ENCODE assay signal across 23 cellular contexts in genomic region chrX:33808636-33809035, GRCh38.
DNase-seq lines count a peak whose midpoint lies in the region; ATAC-seq and TF ChIP-seq lines count a peak whose summit lies in the region.
"Had no signal": no experiment of that assay in that cellular context is flagged by ENCODE, and none has a peak within 500 bp of the region (broad histone marks: within the 10 kb centered on the region; RNA-seq: fewer than 3 reads in every experiment).

No MANE protein-coding gene starts in this region.

- H3K27ac Mint-ChIP-seq in GM23338 (no peak overlapping the region), endodermal cell (no peak overlapping the region)
- H3K27ac Mint-ChIP-seq: CD14-positive monocyte; CD4-positive, alpha-beta T cell; CD8-positive, alpha-beta memory T cell had no signal

- no peak for TF ChIP-seq CTCF in GM23338 (conservative IDR thresholded peaks at IDR 0.05; ENCODE audit: low read depth in 2 of 2)
- TF ChIP-seq CTCF in endodermal cell (conservative IDR thresholded peaks at IDR 0.05): peak; percentile 61
- no peak for TF ChIP-seq CTCF in foreskin keratinocyte (conservative IDR thresholded peaks at IDR 0.05)

- H3K27me3 Mint-ChIP-seq in GM23338 (ENCODE audit: insufficient read depth, low read depth, poor library complexity): peaks cover 2% of the 10 kb centered on the region
- H3K27me3 Mint-ChIP-seq in endodermal cell (ENCODE audit: insufficient read depth): no peaks in the 10 kb centered on the region
- H3K27me3 Mint-ChIP-seq: CD4-positive, alpha-beta T cell; CD8-positive, alpha-beta memory T cell had no signal

- no peak overlapping the region for H3K23ac ChIP-seq in mesendoderm (ENCODE audit: low read length)

- no peak overlapping the region for H3K4ac ChIP-seq in mesendoderm (ENCODE audit: low read depth, low read length)

- no peak overlapping the region for H3K18ac ChIP-seq in mesendoderm (ENCODE audit: low read length)

- DNase-seq in GM23338 (ENCODE audit: low spot score): peak; percentile 11
- peak; percentile 1 for DNase-seq in HT1080 (ENCODE audit: low read depth)
- DNase-seq in endodermal cell: peak; percentile 68
- DNase-seq in mesendoderm: peak; percentile 11
- DNase-seq in NOMO-1 (lab: John Stamatoyannopoulos, UW; ENCODE audit: unreplicated experiment in 2 of 2): no peak
- DNase-seq in SHP77 treated with DMSO at 0.1 percent for 48 hours (lab: John Stamatoyannopoulos, UW): no peak
- DNase-seq in stimulated activated naive CD4-positive, alpha-beta T cell treated with Interleukin-2 at 50 U/mL for 16 hours (lab: John Stamatoyannopoulos, UW): no peak
- DNase-seq in foreskin keratinocyte: no peak
- DNase-seq: 8988T; ACHN; AML-193; BE2C; CD4-positive, alpha-beta T cell; CD8-positive, alpha-beta memory T cell; DMS 273 treated with DMSO at 0.1 percent for 48 hours; DMS79; EL; GF-D8; GOT3 had no signal

- H3K4me2 ChIP-seq in GM23338 (no peak overlapping the region), mesendoderm (ENCODE audit: low read length) (no peak overlapping the region)
- H3K4me2 ChIP-seq: A549; BLaER1 treated with 17β-estradiol and CSF1 and Interleukin-3, amounts not matched to agents 10 nM and 100 nM had no signal

- H3K79me2 ChIP-seq in GM23338 (replicated peaks; ENCODE audit: insufficient read depth) (no peaks in the 10 kb centered on the region), mesendoderm (ENCODE audit: control insufficient read depth, insufficient read depth, low read length) (no peaks in the 10 kb centered on the region)

- H3K27ac ChIP-seq in GM23338 (ENCODE audit: low read depth): no peak overlapping the region
- H3K27ac ChIP-seq in endodermal cell (ENCODE audit: low read depth, low read length): no peak overlapping the region
- no peak overlapping the region for H3K27ac ChIP-seq in mesendoderm (ENCODE audit: low read depth, low read length)
- no peak overlapping the region for H3K27ac ChIP-seq in foreskin keratinocyte
- H3K27ac ChIP-seq: A549; BLaER1 treated with 17β-estradiol and CSF1 and Interleukin-3, amounts not matched to agents 10 nM and 100 nM had no signal

- H3K4me1 Mint-ChIP-seq in GM23338: no peaks in the 10 kb centered on the region
- peaks cover 6% of the 10 kb centered on the region for H3K4me1 Mint-ChIP-seq in endodermal cell
- H3K4me1 Mint-ChIP-seq: CD14-positive monocyte; CD8-positive, alpha-beta memory T cell had no signal

- no peak overlapping the region for H4K8ac ChIP-seq in mesendoderm (ENCODE audit: low read depth, low read length)

- H3K56ac ChIP-seq in mesendoderm (ENCODE audit: low read length): no peak overlapping the region

- 83 to 86% methylated on average over 4 to 5 of the region's 5 CpGs for WGBS in endodermal cell (ENCODE audit: insufficient coverage in 1 of 2, insufficient read length in 1 of 2), 2 experiments
- no CpG with 5 or more reads among the region's 5 CpGs for WGBS in mesendoderm (ENCODE audit: extremely low coverage, insufficient coverage, low lambda C conversion rate)

- no peak overlapping the region for H2AFZ ChIP-seq in GM23338

- H2BK15ac ChIP-seq in mesendoderm (replicated peaks; ENCODE audit: low read depth): no peak overlapping the region

- ATAC-seq in GM23338 (peak; percentile 48; the same call in 2 of the 3 replicates), foreskin keratinocyte (no peak)
- ATAC-seq: A549, HCT116 had no signal

- H3K79me1 ChIP-seq in mesendoderm (ENCODE audit: low read length): no peaks in the 10 kb centered on the region

- no peak overlapping the region for H2BK120ac ChIP-seq in mesendoderm (ENCODE audit: low read depth, low read length)

- H3K36me3 ChIP-seq in GM23338 (ENCODE audit: insufficient read depth): no peaks in the 10 kb centered on the region
- H3K36me3 ChIP-seq in endodermal cell (ENCODE audit: control insufficient read depth, insufficient read depth, low read length): no peaks in the 10 kb centered on the region
- H3K36me3 ChIP-seq in mesendoderm (ENCODE audit: control insufficient read depth, insufficient read depth, low read length): no peaks in the 10 kb centered on the region
- H3K36me3 ChIP-seq: BE2C; BLaER1 treated with 17β-estradiol and CSF1 and Interleukin-3, amounts not matched to agents 10 nM and 100 nM had no signal

- H3K9me3 Mint-ChIP-seq in GM23338 (peaks cover 3% of the 10 kb centered on the region; the same call in 2 of the 3 replicates), endodermal cell (peaks cover 2% of the 10 kb centered on the region)

- H3K4me3 ChIP-seq in GM23338 (no peak overlapping the region), endodermal cell (ENCODE audit: low read length) (no peak overlapping the region), mesendoderm (ENCODE audit: low read length) (no peak overlapping the region)
- H3K4me3 ChIP-seq: A549; BLaER1 treated with 17β-estradiol and CSF1 and Interleukin-3, amounts not matched to agents 10 nM and 100 nM had no signal

- H2BK5ac ChIP-seq in mesendoderm (ENCODE audit: low read length): no peak overlapping the region

- H3K9me3 ChIP-seq in endodermal cell (ENCODE audit: control insufficient read depth, low read length): no peaks in the 10 kb centered on the region
- H3K9me3 ChIP-seq: A549, BE2C had no signal

- H3K36me3 Mint-ChIP-seq in GM23338 (ENCODE audit: low read depth): no peaks in the 10 kb centered on the region
- no peaks in the 10 kb centered on the region for H3K36me3 Mint-ChIP-seq in endodermal cell (ENCODE audit: low read depth)
- H3K36me3 Mint-ChIP-seq: CD14-positive monocyte; CD8-positive, alpha-beta memory T cell had no signal

- H3K27me3 ChIP-seq in GM23338 (ENCODE audit: insufficient read depth): no peaks in the 10 kb centered on the region
- H3K27me3 ChIP-seq in endodermal cell (ENCODE audit: control insufficient read depth, insufficient read depth, low read length, poor library complexity, severe bottlenecking): no peaks in the 10 kb centered on the region
- no peaks in the 10 kb centered on the region for H3K27me3 ChIP-seq in mesendoderm (ENCODE audit: insufficient read depth, low read length, poor library complexity)
- no peaks in the 10 kb centered on the region for H3K27me3 ChIP-seq in foreskin keratinocyte
- H3K27me3 ChIP-seq: BE2C had no signal

- no peak overlapping the region for H3K9ac ChIP-seq in endodermal cell (ENCODE audit: extremely low read depth, low read length, poor library complexity, severe bottlenecking)
- no peak overlapping the region for H3K9ac ChIP-seq in mesendoderm (ENCODE audit: low read length)
- H3K9ac ChIP-seq: BLaER1 treated with 17β-estradiol and CSF1 and Interleukin-3, amounts not matched to agents 10 nM and 100 nM had no signal

- H3F3A ChIP-seq in GM23338 (replicated peaks; ENCODE audit: low read depth): no peaks in the 10 kb centered on the region

- no peak overlapping the region for H2AK5ac ChIP-seq in mesendoderm (ENCODE audit: low read length)

- H4K5ac ChIP-seq in mesendoderm (ENCODE audit: low read length): no peak overlapping the region

- H3K4me3 Mint-ChIP-seq in GM23338: no peak overlapping the region
- H3K4me3 Mint-ChIP-seq in endodermal cell: no peak overlapping the region
- H3K4me3 Mint-ChIP-seq: CD14-positive monocyte; CD4-positive, alpha-beta T cell; CD8-positive, alpha-beta memory T cell had no signal

- no peaks in the 10 kb centered on the region for H4K20me1 ChIP-seq in GM23338 (replicated peaks; ENCODE audit: insufficient read depth)
- H4K20me1 ChIP-seq: BLaER1 treated with 17β-estradiol and CSF1 and Interleukin-3, amounts not matched to agents 10 nM and 100 nM had no signal

- H3K4me1 ChIP-seq in GM23338 (ENCODE audit: insufficient read depth) (no peaks in the 10 kb centered on the region), endodermal cell (ENCODE audit: control insufficient read depth, insufficient read depth, low read length) (no peaks in the 10 kb centered on the region), mesendoderm (ENCODE audit: control insufficient read depth, low read depth, low read length) (no peaks in the 10 kb centered on the region), foreskin keratinocyte (no peaks in the 10 kb centered on the region)
- H3K4me1 ChIP-seq: A549; BE2C; BLaER1 treated with 17β-estradiol and CSF1 and Interleukin-3, amounts not matched to agents 10 nM and 100 nM had no signal

- no peaks in the 10 kb centered on the region for H3K9me2 ChIP-seq in GM23338 (ENCODE audit: insufficient read depth)

TF ChIP-seq in GM23338, 12 proteins besides CTCF, POLR2A, EP300 and RAD21 (continues in another document):
- TF ChIP-seq CREB1 (CRISPR knock-in tag; IDR thresholded peaks at IDR 0.05; ENCODE audit: low read depth): no peak
- no peak for TF ChIP-seq ZNF331 (CRISPR knock-in tag; IDR thresholded peaks at IDR 0.05; ENCODE audit: low read depth)
- TF ChIP-seq EZH2phosphoT487 (IDR thresholded peaks at IDR 0.05; ENCODE audit: unreplicated experiment): no peak
- TF ChIP-seq EZH2 (IDR thresholded peaks at IDR 0.05; ENCODE audit: low read depth, unreplicated experiment): no peak
- no peak for TF ChIP-seq ZNF114 (CRISPR knock-in tag; IDR thresholded peaks at IDR 0.05)
- no peak for TF ChIP-seq JUNB (IDR thresholded peaks at IDR 0.05; ENCODE audit: unreplicated experiment)
- TF ChIP-seq, protein P1, sequence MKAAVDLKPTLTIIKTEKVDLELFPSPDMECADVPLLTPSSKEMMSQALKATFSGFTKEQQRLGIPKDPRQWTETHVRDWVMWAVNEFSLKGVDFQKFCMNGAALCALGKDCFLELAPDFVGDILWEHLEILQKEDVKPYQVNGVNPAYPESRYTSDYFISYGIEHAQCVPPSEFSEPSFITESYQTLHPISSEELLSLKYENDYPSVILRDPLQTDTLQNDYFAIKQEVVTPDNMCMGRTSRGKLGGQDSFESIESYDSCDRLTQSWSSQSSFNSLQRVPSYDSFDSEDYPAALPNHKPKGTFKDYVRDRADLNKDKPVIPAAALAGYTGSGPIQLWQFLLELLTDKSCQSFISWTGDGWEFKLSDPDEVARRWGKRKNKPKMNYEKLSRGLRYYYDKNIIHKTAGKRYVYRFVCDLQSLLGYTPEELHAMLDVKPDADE (IDR thresholded peaks at IDR 0.05): no peak

Comparison
In these comparisons a context has a peak if more than half of its experiments do, and no peak if none do; other contexts are left out.
1. DNase-seq: peak in GM23338 (single experiment), HT1080 (single experiment), endodermal cell (single experiment) and mesendoderm (single experiment); none in NOMO-1 (0 of 2), SHP77 treated with DMSO at 0.1 percent for 48 hours (single experiment), stimulated activated naive CD4-positive, alpha-beta T cell treated with Interleukin-2 at 50 U/mL for 16 hours (single experiment) and foreskin keratinocyte (0 of 2).